Comparison of ENCODE assay signal across 9 cellular contexts in the genomic region with DNA sequence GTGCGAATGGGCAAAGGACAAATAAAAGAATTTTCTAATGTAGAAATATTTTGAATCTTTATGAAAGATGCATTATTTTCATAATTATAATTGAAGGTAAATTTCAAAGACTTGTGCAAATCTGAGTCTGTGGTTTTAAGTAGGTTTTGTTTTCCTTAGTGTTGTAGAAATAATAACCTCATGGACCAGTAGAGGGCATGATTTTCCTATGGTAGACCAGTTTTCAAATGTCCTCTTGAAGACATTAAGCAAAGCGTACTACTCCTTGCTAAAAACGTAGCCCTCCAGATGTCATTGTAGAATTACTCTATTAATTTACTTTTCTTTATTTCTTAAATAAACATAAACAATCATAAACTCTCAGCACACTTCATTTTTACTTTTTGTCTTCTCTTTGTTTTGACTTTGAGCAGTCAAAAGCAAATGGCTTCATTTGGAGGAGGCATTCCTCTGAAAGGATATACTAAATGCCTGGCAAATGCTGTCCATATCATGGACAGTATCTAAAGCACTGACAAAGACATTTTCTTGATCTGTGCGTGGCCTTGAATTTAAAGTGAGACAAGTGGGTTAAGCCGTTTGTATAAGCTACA.
DNase-seq lines count a peak whose midpoint lies in the region; ATAC-seq and TF ChIP-seq lines count a peak whose summit lies in the region.
"Had no signal": no experiment of that assay in that cellular context is flagged by ENCODE, and none has a peak within 500 bp of the region (broad histone marks: within the 10 kb centered on the region; RNA-seq: fewer than 3 reads in every experiment).

No MANE protein-coding gene starts in this region.

- peaks cover 12% of the 10 kb centered on the region for H3K27me3 Mint-ChIP-seq in stimulated activated naive CD8-positive, alpha-beta T cell treated with anti-CD3 and anti-CD28 coated beads, Interleukin-15, amount 100 ng/mL, for 72 hours

- peak; percentile 50 for ATAC-seq in HG03442 (IDR thresholded peaks at IDR 0.05; ENCODE audit: unreplicated experiment)
- ATAC-seq in PC-3 = peak; percentile 66
- ATAC-seq in stimulated activated naive CD8-positive, alpha-beta T cell treated with anti-CD3 and anti-CD28 coated beads, Interleukin-15, amount 100 ng/mL, for 72 hours = no peak
- ATAC-seq in GM21360 (IDR thresholded peaks at IDR 0.05; ENCODE audit: unreplicated experiment) = no peak

- CTCF ChIA-PET in PC-3 (lab: Charles Lee) = no interaction called here

- no peak overlapping the region for H3K27ac ChIP-seq in PC-3 (ENCODE audit: low read length)

- H4K20me1 ChIP-seq in PC-3 (ENCODE audit: low read length) = no peaks in the 10 kb centered on the region

- intact Hi-C loops in PC-3 (cut with micrococcal nuclease) = loop anchor here (1.0 to 5.0 kb wide), 4 partner anchors 68 to 225 kb away; a partner anchor contains a TSS

- no peaks in the 10 kb centered on the region for H3K79me2 ChIP-seq in PC-3 (ENCODE audit: low read length)

- H3K9me3 Mint-ChIP-seq in stimulated activated naive CD8-positive, alpha-beta T cell treated with anti-CD3 and anti-CD28 coated beads, Interleukin-15, amount 100 ng/mL, for 72 hours = no peaks in the 10 kb centered on the region
- H3K9me3 Mint-ChIP-seq: activated naive CD4-positive, alpha-beta T cell treated with anti-CD3 and anti-CD28 coated beads, Interleukin-2, amount 50 U/mL, for 24 hours had no signal

- no peaks in the 10 kb centered on the region for H3F3A ChIP-seq in PC-3 (ENCODE audit: low read length, unreplicated experiment)

- H3K36me3 ChIP-seq in PC-3 (ENCODE audit: low read depth, low read length) = no peaks in the 10 kb centered on the region

- no peak overlapping the region for H3K9ac ChIP-seq in PC-3 (ENCODE audit: low read length)

- no peak overlapping the region for H3K4me3 Mint-ChIP-seq in stimulated activated naive CD8-positive, alpha-beta T cell treated with anti-CD3 and anti-CD28 coated beads, Interleukin-15, amount 100 ng/mL, for 72 hours
- H3K4me3 Mint-ChIP-seq: activated naive CD4-positive, alpha-beta T cell treated with anti-CD3 and anti-CD28 coated beads, Interleukin-2, amount 50 U/mL, for 24 hours had no signal

- H2AFZ ChIP-seq in PC-3 (ENCODE audit: low read length) = peak overlapping the region; percentile 42; the same call in 1 of the 2 replicates

- H3K4me1 ChIP-seq in PC-3 (ENCODE audit: insufficient read depth, low read length) = peaks cover 17% of the 10 kb centered on the region

- TF ChIP-seq CTCF in PC-3 (conservative IDR thresholded peaks at IDR 0.05; ENCODE audit: low read depth, low read length) = peak; percentile 72
- TF ChIP-seq CTCF in epithelial cell of esophagus (IDR thresholded peaks at IDR 0.05; ENCODE audit: insufficient read depth, low read depth, low read length, missing control alignments) = peak; percentile 63

- no peaks in the 10 kb centered on the region for H3K9me2 ChIP-seq in PC-3 (replicated peaks; ENCODE audit: low read length)

- no TSS peak for BruUV-seq in PC-3 (replicated peaks; lab: Mats Ljungman, UMichigan)

- H3K27me3 ChIP-seq in PC-3 (ENCODE audit: low read length) = peaks cover 4% of the 10 kb centered on the region; the same call in 1 of the 2 replicates

- POLR2A ChIA-PET in PC-3 (lab: Charles Lee; ENCODE audit: unreplicated experiment) = no interaction called here

- H3K4me3 ChIP-seq in PC-3 (ENCODE audit: low read length) (no peak overlapping the region), epithelial cell of esophagus (ENCODE audit: low read length) (no peak overlapping the region)

- DNase-seq in NOMO-1 treated with DMSO at 0.1 percent for 48 hours (lab: John Stamatoyannopoulos, UW; ENCODE audit: unreplicated experiment) = peak; percentile 29
- no peak for DNase-seq in NOMO-1 treated with dmso at 0.1 percent for 144 hours (lab: John Stamatoyannopoulos, UW; ENCODE audit: unreplicated experiment)
- peak; percentile 77 for DNase-seq in PC-3
- DNase-seq in epithelial cell of esophagus (ENCODE audit: low read depth) = peak; percentile 71
- peak; percentile 26 for DNase-seq in putamen (ENCODE audit: low spot score)
- DNase-seq in stimulated activated naive CD8-positive, alpha-beta T cell treated with anti-CD3 and anti-CD28 coated beads, Interleukin-15, amount 100 ng/mL, for 72 hours = no peak

- H3K27ac Mint-ChIP-seq in stimulated activated naive CD8-positive, alpha-beta T cell treated with anti-CD3 and anti-CD28 coated beads, Interleukin-15, amount 100 ng/mL, for 72 hours = no peak overlapping the region
- H3K27ac Mint-ChIP-seq: activated naive CD4-positive, alpha-beta T cell treated with anti-CD3 and anti-CD28 coated beads, Interleukin-2, amount 50 U/mL, for 24 hours had no signal

- 0 out of 2 replicates have a peak overlapping the region, but pooled peaks have one; percentile 13 for H3K4me2 ChIP-seq in PC-3 (ENCODE audit: low read length)

- H3K9me3 ChIP-seq in PC-3 (ENCODE audit: low read length) = no peaks in the 10 kb centered on the region

- H3K4me1 Mint-ChIP-seq in stimulated activated naive CD8-positive, alpha-beta T cell treated with anti-CD3 and anti-CD28 coated beads, Interleukin-15, amount 100 ng/mL, for 72 hours = peaks cover 21% of the 10 kb centered on the region

Comparison
In these comparisons a context has a peak if more than half of its experiments do, and no peak if none do; other contexts are left out.
1. DNase-seq: peak in NOMO-1 treated with DMSO at 0.1 percent for 48 hours (single experiment), PC-3 (single experiment), epithelial cell of esophagus (single experiment) and putamen (single experiment); none in NOMO-1 treated with dmso at 0.1 percent for 144 hours (single experiment) and stimulated activated naive CD8-positive, alpha-beta T cell treated with anti-CD3 and anti-CD28 coated beads, Interleukin-15, amount 100 ng/mL, for 72 hours (0 of 2).
2. ATAC-seq: peak in HG03442 (single experiment) and PC-3 (single experiment); none in stimulated activated naive CD8-positive, alpha-beta T cell treated with anti-CD3 and anti-CD28 coated beads, Interleukin-15, amount 100 ng/mL, for 72 hours (single experiment) and GM21360 (single experiment).